Comparison of ENCODE assay signal across 21 cellular contexts in the genomic region with DNA sequence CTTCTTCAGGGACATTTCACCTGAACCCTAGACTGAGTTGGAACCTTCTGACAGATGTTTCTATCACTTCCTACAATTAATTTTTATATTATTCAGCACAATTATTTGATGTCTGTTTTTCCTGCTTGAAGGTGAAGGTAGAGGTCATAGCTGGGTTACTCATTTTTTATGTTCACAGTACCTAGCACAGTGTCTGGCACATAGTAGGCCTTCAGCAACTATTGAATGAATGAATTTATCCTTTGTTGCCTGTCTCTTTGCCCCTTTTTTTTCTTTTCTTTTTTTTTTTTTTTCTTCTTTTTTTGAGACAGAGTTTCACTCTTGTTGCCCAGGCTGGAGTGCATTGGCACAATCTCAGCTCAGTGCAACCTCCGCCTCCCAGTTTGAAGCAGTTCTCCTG.
"Had no signal": no experiment of that assay in that cellular context is flagged by ENCODE, and none has a peak within 500 bp of the region (broad histone marks: within the 10 kb centered on the region; RNA-seq: fewer than 3 reads in every experiment).

No MANE protein-coding gene starts in this region.

- H3K4me1 ChIP-seq: SJSA1 had no signal

- DNase-seq: Karpas-422, KG1, MM.1S, NCI-H1092 treated with DMSO at 0.1 percent for 48 hours, NCI-H1436, NCI-H187, NCI-H2029, NCI-H2081 treated with DMSO at 0.1 percent for 48 hours, NCI-H2171, NCI-H226, NCI-H446, NCI-H510A, NCI-H524 treated with DMSO at 0.1 percent for 48 hours, NCI-H69, NCI-H774, Right ventricle myocardium superior, RPMI8226, SIG-M5 had no signal

- H3K27ac ChIP-seq: HL-60, SJSA1, SK-N-MC had no signal

- H3K4me3 ChIP-seq: SJSA1, SK-N-MC had no signal

- H3K27me3 ChIP-seq: SJSA1 had no signal

- H3K9me3 ChIP-seq: SJSA1 had no signal
